9 cellular contexts compared by ENCODE assay signal in the genomic region with DNA sequence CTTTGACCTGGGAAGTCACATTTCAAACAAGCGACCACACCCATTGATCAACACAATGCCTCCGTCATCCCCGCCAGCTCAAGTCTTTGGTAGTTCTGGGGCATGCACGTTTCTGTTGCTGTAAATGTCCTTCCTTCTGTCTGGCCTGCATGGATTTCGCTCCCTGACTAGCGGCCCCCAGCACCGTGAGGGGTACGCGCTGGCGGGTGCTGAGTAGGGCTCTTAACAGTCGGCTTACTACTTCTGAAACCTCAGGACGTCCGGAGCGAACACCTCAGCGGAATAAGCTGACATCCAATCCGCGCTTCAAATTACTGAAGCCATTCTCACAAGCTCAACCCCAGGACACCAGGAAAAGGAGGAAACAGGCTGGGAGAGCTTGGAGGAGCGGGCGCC. TPM values are rescaled to one million over a fixed set of nuclear protein-coding genes. Genes with fewer than 3 reads are reported as not detected.
DNase-seq lines count a peak whose midpoint lies in the region; ATAC-seq, FAIRE-seq and TF ChIP-seq lines count a peak whose summit lies in the region.
"Had no signal": no experiment of that assay in that cellular context is flagged by ENCODE, and none has a peak within 500 bp of the region (broad histone marks: within the 10 kb centered on the region; RNA-seq: fewer than 3 reads in every experiment).

No MANE protein-coding gene starts in this region.

- H3F3A ChIP-seq in Loucy (ENCODE audit: low read depth) = no peaks in the 10 kb centered on the region

- TF ChIP-seq POLR2A in H54 (IDR thresholded peaks at IDR 0.05; ENCODE audit: low read depth, low read length) (no peak), gastroesophageal sphincter (IDR thresholded peaks at IDR 0.05) (no peak), GM18505 (IDR thresholded peaks at IDR 0.05; ENCODE audit: borderline replicate concordance, extremely low read depth, insufficient read depth, insufficient read length) (no peak)

- peak overlapping the region; percentile 90 for H3K9ac ChIP-seq in Loucy (ENCODE audit: low read depth, low read length, poor library complexity, severe bottlenecking)

- H3K4me3 ChIP-seq in Loucy (ENCODE audit: low read length, poor library complexity, severe bottlenecking) = peak overlapping the region; percentile 83
- peak overlapping the region; percentile 69 to 72 for H3K4me3 ChIP-seq in gastroesophageal sphincter
- peak overlapping the region; percentile 88 for H3K4me3 ChIP-seq in psoas muscle

- peak overlapping the region; percentile 90 for H2AFZ ChIP-seq in Loucy (ENCODE audit: low read length)

- no peaks in the 10 kb centered on the region for H3K9me3 ChIP-seq in Loucy (ENCODE audit: insufficient read depth, low read depth, low read length)
- H3K9me3 ChIP-seq in gastroesophageal sphincter = no peaks in the 10 kb centered on the region
- no peaks in the 10 kb centered on the region for H3K9me3 ChIP-seq in psoas muscle

- peak; percentile 6 for DNase-seq in NCI-H1694 treated with DMSO at 0.1 percent for 48 hours (lab: John Stamatoyannopoulos, UW)
- DNase-seq in NCI-H1694 (lab: John Stamatoyannopoulos, UW) = no peak
- peak; percentile 40 for DNase-seq in H54 (ENCODE audit: insufficient read length, low spot score)
- DNase-seq in activated T-helper 1 cell treated with Interleukin-2 at 50 U/mL for 16 hours (ENCODE audit: low read depth) = peak; percentile 21
- DNase-seq in psoas muscle = no peak

- no peaks in the 10 kb centered on the region for H3K9me2 ChIP-seq in Loucy (replicated peaks; ENCODE audit: low read depth, low read length)

- H3K4me1 ChIP-seq in Loucy (ENCODE audit: insufficient read depth, low read length, poor library complexity, severe bottlenecking) (peaks cover 43% of the 10 kb centered on the region), gastroesophageal sphincter (peaks cover 8 to 49% (median 23%) of the 10 kb centered on the region in 3 donors), psoas muscle (peaks cover 41% of the 10 kb centered on the region)

- WGBS in gastroesophageal sphincter (ENCODE audit: low coverage in 1 of 2), 2 donors = 0% methylated on average over 2 to 4 of the region's 19 CpGs
- WGBS in psoas muscle, 3 donors = 0 to 1% (median 1%) methylated on average over 19 of the region's 19 CpGs

- intact Hi-C loops in psoas muscle (cut with DNase I) = no loop called here

- peak overlapping the region; percentile 90 for H3K4me2 ChIP-seq in Loucy (ENCODE audit: low read depth, low read length, poor library complexity, severe bottlenecking)

- TF ChIP-seq EP300 in gastroesophageal sphincter (IDR thresholded peaks at IDR 0.05) = no peak

- H3K27me3 ChIP-seq in Loucy (ENCODE audit: insufficient read depth, low read length, poor library complexity, severe bottlenecking) = peaks cover 33% of the 10 kb centered on the region
- no peaks in the 10 kb centered on the region for H3K27me3 ChIP-seq in gastroesophageal sphincter
- no peaks in the 10 kb centered on the region for H3K27me3 ChIP-seq in psoas muscle (ENCODE audit: insufficient read depth in 3 of 3, low read length in 2 of 3)

- no peak for FAIRE-seq in H54 (lab: Jason Lieb, UNC)

- ATAC-seq in gastroesophageal sphincter = no peak
- peak; percentile 6 to 18 (median 8) for ATAC-seq in psoas muscle
- ATAC-seq in GM18505 (IDR thresholded peaks at IDR 0.05; ENCODE audit: unreplicated experiment) = no peak

- H3K27ac ChIP-seq in gastroesophageal sphincter (peak overlapping the region; percentile 72 to 95 (median 94)), psoas muscle (peak overlapping the region; percentile 97)

- peaks cover 48% of the 10 kb centered on the region for H3K79me2 ChIP-seq in Loucy (ENCODE audit: insufficient read depth, low read length)

- H4K20me1 ChIP-seq in Loucy (ENCODE audit: insufficient read depth, low read length, poor library complexity, severe bottlenecking) = peaks cover 25% of the 10 kb centered on the region

- no peak for TF ChIP-seq CTCF in Loucy (conservative IDR thresholded peaks at IDR 0.05; ENCODE audit: low read length)
- no peak for TF ChIP-seq CTCF in gastroesophageal sphincter (IDR thresholded peaks at IDR 0.05)
- TF ChIP-seq CTCF in psoas muscle (IDR thresholded peaks at IDR 0.05) = no peak

- H3K36me3 ChIP-seq in Loucy (ENCODE audit: insufficient read depth, low read length) (no peaks in the 10 kb centered on the region), gastroesophageal sphincter (peaks cover 0 to 10% of the 10 kb centered on the region in 2 donors), psoas muscle (ENCODE audit: insufficient read depth in 1 of 2, low read depth in 1 of 2) (peaks cover under 1 to 2% of the 10 kb centered on the region in 2 donors)

RNA-seq across cellular contexts. Expression of a gene that starts 0.5 kb away (rescaled TPM):
- 10 to 100 TPM; 57.0 to 92.3 (median 75.2) TPM for total RNA-seq in gastroesophageal sphincter
- total RNA-seq in psoas muscle = 100 to 1,000 TPM in 3 of 4 donors, 10 to 100 TPM in 1; 97.7 to 140 (median 122) TPM
- polyA plus RNA-seq in psoas muscle = 10 to 100 TPM; 34.6 to 75.6 (median 43.9) TPM

RNA-seq across cellular contexts. Expression of a gene that starts 51.2 kb away (rescaled TPM):
- total RNA-seq in gastroesophageal sphincter (under 1 TPM in 3 of 4 donors, not detected in 1; 0.08 to 0.27 (median 0.16) TPM), psoas muscle (under 1 TPM in 2 of 4 donors, not detected in 2; 0.24 to 0.28 TPM)
- polyA plus RNA-seq in psoas muscle = under 1 TPM in 2 of 3 donors, not detected in 1; 0.03 to 0.10 TPM
- total RNA-seq: lung microvascular endothelial cell had no signal

Comparison
In these comparisons a context has a peak if more than half of its experiments do, and no peak if none do; other contexts are left out.
1. DNase-seq: peak in NCI-H1694 treated with DMSO at 0.1 percent for 48 hours (single experiment), H54 (single experiment) and activated T-helper 1 cell treated with Interleukin-2 at 50 U/mL for 16 hours (single experiment); none in NCI-H1694 (single experiment) and psoas muscle (0 of 2).
2. ATAC-seq: peak in psoas muscle (4 of 4); none in gastroesophageal sphincter (single experiment) and GM18505 (single experiment).
3. Peak in every context shown above with its lines, with median percentiles within 50 percentile points of each other: H3K4me3 ChIP-seq.